In genomic region chr20:33567949-33568348, GRCh38 we compare ENCODE assay signal across 19 cellular contexts.
DNase-seq lines count a peak whose midpoint lies in the region; ATAC-seq, FAIRE-seq and TF ChIP-seq lines count a peak whose summit lies in the region.
"Had no signal": no experiment of that assay in that cellular context is flagged by ENCODE, and none has a peak within 500 bp of the region (broad histone marks: within the 10 kb centered on the region; RNA-seq: fewer than 3 reads in every experiment).

No MANE protein-coding gene starts in this region.

- H3K27me3 Mint-ChIP-seq in WTC11 (ENCODE audit: low read depth): peaks cover 72% of the 10 kb centered on the region
- H3K27me3 Mint-ChIP-seq in Caco-2 (ENCODE audit: insufficient read depth, unreplicated experiment): no peaks in the 10 kb centered on the region
- H3K27me3 Mint-ChIP-seq: CD4-positive, alpha-beta T cell; memory B cell; naive B cell had no signal

- CTCF ChIA-PET in HepG2 (lab: Yijun Ruan, JAX; ENCODE audit: low intra/inter-chr PET ratio, low total read pairs) (no interaction called here), WTC11 (lab: Charles Lee) (interaction anchor here (0.7 to 2.3 kb wide), 9 partner anchors 9 to 305 kb away, joined by 3 to 11 read pairs (median 4); partner anchors contain the start of gene ACTL10), Caco-2 (lab: Charles Lee) (interaction anchor here (0.7 kb wide), 1 partner anchor 1745 kb away, joined by 3 read pairs; no protein-coding TSS in a partner anchor)

- H3K4me3 ChIP-seq in HepG2 (replicated peaks in 1 of 3; ENCODE audit: insufficient read depth in 1 of 3, low read depth in 2 of 3, low read length in 3 of 3): no peak overlapping the region
- no peak overlapping the region for H3K4me3 ChIP-seq in right lobe of liver
- H3K4me3 ChIP-seq in iPS-20b (ENCODE audit: low read length): peak overlapping the region; percentile 47
- no peak overlapping the region for H3K4me3 ChIP-seq in Caco-2 (ENCODE audit: low read depth, low read length)
- H3K4me3 ChIP-seq: SJCRH30, thoracic aorta had no signal

- H3K27me3 ChIP-seq in HepG2 (ENCODE audit: control insufficient read depth in 1 of 2, insufficient read depth in 2 of 2, low read length in 2 of 2) (no peaks in the 10 kb centered on the region), right lobe of liver (no peaks in the 10 kb centered on the region), iPS-20b (ENCODE audit: insufficient read depth, low read length) (peaks cover 25% of the 10 kb centered on the region; the same call in 1 of the 2 replicates), Caco-2 (replicated peaks; ENCODE audit: control insufficient read depth, insufficient read depth, low read length) (no peaks in the 10 kb centered on the region)
- H3K27me3 ChIP-seq: SJCRH30 had no signal

- intact Hi-C loops in HepG2 (cut with micrococcal nuclease; ENCODE audit: unreplicated experiment) (loop anchor here (10.0 kb wide), 1 partner anchor 53 kb away; no protein-coding TSS in a partner anchor), right lobe of liver (cut with DNase I) (no loop called here), Caco-2 (cut with micrococcal nuclease; ENCODE audit: unreplicated experiment) (no loop called here)

- no peak for ATAC-seq in HepG2
- ATAC-seq in right lobe of liver: no peak
- ATAC-seq in WTC11: no peak
- no peak for ATAC-seq in GM19328 (IDR thresholded peaks at IDR 0.05; ENCODE audit: unreplicated experiment)
- ATAC-seq: Panc1 had no signal

- H3K4me1 Mint-ChIP-seq in WTC11 (peaks cover 53% of the 10 kb centered on the region), Caco-2 (ENCODE audit: low read depth, unreplicated experiment) (no peaks in the 10 kb centered on the region)

- TF ChIP-seq POLR2A in HepG2 (IDR thresholded peaks at IDR 0.05; ENCODE audit: insufficient read depth in 1 of 2, low read depth in 2 of 2, low read length in 2 of 2): no peak
- TF ChIP-seq POLR2A in right lobe of liver (IDR thresholded peaks at IDR 0.05): no peak

- no peaks in the 10 kb centered on the region for H4K20me1 ChIP-seq in HepG2 (ENCODE audit: insufficient read depth, low read length)

- in situ Hi-C loops in HepG2 (cut with HindIII; ENCODE audit: extremely low pct_ligation_motif_present, low pct_unique_long_range_greater_than_20kb) (no loop called here), GM13976 (cut with MboI; ENCODE audit: low sequenced_read_pairs, unreplicated experiment) (no loop called here)

- no peak overlapping the region for H3K4me3 Mint-ChIP-seq in WTC11
- H3K4me3 Mint-ChIP-seq in Caco-2 (ENCODE audit: unreplicated experiment): no peak overlapping the region
- H3K4me3 Mint-ChIP-seq: CD4-positive, alpha-beta T cell had no signal

- H3K9ac ChIP-seq in HepG2 (ENCODE audit: insufficient read depth, low read depth, low read length) (no peak overlapping the region), iPS-20b (ENCODE audit: low read depth, low read length) (peak overlapping the region; percentile 19; the same call in 1 of the 2 replicates)

- H3K27ac Mint-ChIP-seq in WTC11 (peak overlapping the region; percentile 55), Caco-2 (ENCODE audit: unreplicated experiment) (no peak overlapping the region)
- H3K27ac Mint-ChIP-seq: CD4-positive, alpha-beta T cell; memory B cell had no signal

- H2AFZ ChIP-seq in HepG2 (ENCODE audit: low read length): no peak overlapping the region

- WGBS in HepG2 (ENCODE audit: low lambda C conversion rate): 97% methylated on average over 4 of the region's 4 CpGs
- 98% methylated on average over 4 of the region's 4 CpGs for WGBS in right lobe of liver (ENCODE audit: insufficient coverage, low coverage, low lambda C conversion rate, missing lambda C conversion rate)

- peaks cover 8% of the 10 kb centered on the region for H3K36me3 Mint-ChIP-seq in WTC11
- no peaks in the 10 kb centered on the region for H3K36me3 Mint-ChIP-seq in Caco-2 (ENCODE audit: insufficient read depth, unreplicated experiment)
- H3K36me3 Mint-ChIP-seq: naive B cell had no signal

- H3K4me1 ChIP-seq in HepG2 (ENCODE audit: insufficient read depth, low read length): peaks cover 56% of the 10 kb centered on the region
- H3K4me1 ChIP-seq in right lobe of liver: peaks cover 0 to 20% (median 9%) of the 10 kb centered on the region in 4 donors
- H3K4me1 ChIP-seq in iPS-20b (ENCODE audit: insufficient read depth, low read length): peaks cover 26% of the 10 kb centered on the region
- no peaks in the 10 kb centered on the region for H3K4me1 ChIP-seq in Caco-2

- H3K27ac ChIP-seq in HepG2 (ENCODE audit: extremely low read length, insufficient read depth, low read length) (peak overlapping the region; percentile 28), right lobe of liver (no peak overlapping the region), iPS-20b (ENCODE audit: low read length) (no peak overlapping the region)
- H3K27ac ChIP-seq: SJCRH30 had no signal

- POLR2A ChIA-PET in HepG2 (lab: Yijun Ruan, JAX): interaction anchor here (0.8 to 1.4 kb wide), 2 partner anchors 13 to 78 kb away, joined by 3 read pairs; partner anchors contain the start of gene CBFA2T2
- POLR2A ChIA-PET in WTC11 (lab: Charles Lee): interaction anchor here (1.0 to 1.2 kb wide), 2 partner anchors 13 to 78 kb away, joined by 3 to 5 read pairs; partner anchors contain the start of gene CBFA2T2
- POLR2A ChIA-PET in Caco-2 (lab: Charles Lee): no interaction called here

- H3K36me3 ChIP-seq in HepG2 (replicated peaks in 1 of 2; ENCODE audit: control insufficient read depth in 1 of 2, insufficient read depth in 2 of 2, low read length in 2 of 2) (no peaks in the 10 kb centered on the region), right lobe of liver (no peaks in the 10 kb centered on the region), iPS-20b (ENCODE audit: insufficient read depth, low read depth, low read length) (no peaks in the 10 kb centered on the region), Caco-2 (ENCODE audit: control insufficient read depth, insufficient read depth, low read length) (no peaks in the 10 kb centered on the region)
- H3K36me3 ChIP-seq: SJCRH30, thoracic aorta had no signal

- DNase-seq in HepG2 (ENCODE audit: low spot score): no peak
- no peak for DNase-seq in right lobe of liver
- DNase-seq in WTC11 (ENCODE audit: low spot score): no peak
- no peak for DNase-seq in SK-N-DZ (ENCODE audit: low spot score)
- no peak for DNase-seq in GM13976 (ENCODE audit: low spot score)
- no peak for DNase-seq in Caco-2
- DNase-seq: activated CD4-positive, alpha-beta T cell treated with anti-CD3 and anti-CD28 coated beads, Interleukin-2, amount 50 U/mL, for 48 hours; activated gamma-delta T cell; CD4-positive, alpha-beta T cell; GF-D8; stimulated activated CD4-positive, alpha-beta T cell treated with anti-CD3 and anti-CD28 coated beads, Interleukin-15, amount 100 ng/mL, for 24 hours had no signal

- TF ChIP-seq CTCF in HepG2 (CRISPR knock-in tag; IDR thresholded peaks at IDR 0.05): no peak
- no peak for TF ChIP-seq CTCF in right lobe of liver (IDR thresholded peaks at IDR 0.05)
- no peak for TF ChIP-seq CTCF in WTC11 (IDR thresholded peaks at IDR 0.05)
- no peak for TF ChIP-seq CTCF in GM13976 (IDR thresholded peaks at IDR 0.05; ENCODE audit: borderline replicate concordance, control extremely low read depth, extremely low read depth, insufficient read depth, missing control alignments)
- TF ChIP-seq CTCF in Caco-2 (IDR thresholded peaks at IDR 0.05; ENCODE audit: insufficient read depth in 1 of 2, low read depth in 1 of 2, low read length in 1 of 2, severe bottlenecking in 1 of 2, unreplicated experiment in 1 of 2): no peak

- TF ChIP-seq RAD21 in HepG2 (CRISPR knock-in tag; IDR thresholded peaks at IDR 0.05): no peak

- FAIRE-seq in HepG2 (lab: Jason Lieb, UNC): no peak
- FAIRE-seq: H54 had no signal

- TF ChIP-seq EP300 in HepG2 (IDR thresholded peaks at IDR 0.05; ENCODE audit: low read depth in 2 of 2, low read length in 2 of 2) (no peak), HepG2 (CRISPR knock-in tag; IDR thresholded peaks at IDR 0.05; ENCODE audit: borderline replicate concordance) (no peak)

- BruUV-seq in HepG2 (replicated peaks; lab: Mats Ljungman, UMichigan) (no TSS peak), Caco-2 (replicated peaks; lab: Mats Ljungman, UMichigan) (no TSS peak)

- peaks cover 7% of the 10 kb centered on the region for H3K9me3 Mint-ChIP-seq in WTC11
- H3K9me3 Mint-ChIP-seq in Caco-2 (ENCODE audit: unreplicated experiment): no peaks in the 10 kb centered on the region
- H3K9me3 Mint-ChIP-seq: CD4-positive, alpha-beta T cell; memory B cell; naive B cell had no signal

- no peaks in the 10 kb centered on the region for H3K9me3 ChIP-seq in HepG2 (ENCODE audit: low read length)
- H3K9me3 ChIP-seq in right lobe of liver: no peaks in the 10 kb centered on the region
- H3K9me3 ChIP-seq in iPS-20b (ENCODE audit: insufficient read depth, low read depth, low read length): no peaks in the 10 kb centered on the region
- H3K9me3 ChIP-seq in Caco-2: no peaks in the 10 kb centered on the region
- H3K9me3 ChIP-seq: SJCRH30, thoracic aorta had no signal

- peaks cover 8% of the 10 kb centered on the region for H3K79me2 ChIP-seq in HepG2 (ENCODE audit: insufficient read depth, low read length)

- H3K4me2 ChIP-seq in HepG2 (ENCODE audit: low read depth, low read length): no peak overlapping the region

TF ChIP-seq in HepG2, 621 proteins besides CTCF, POLR2A, EP300 and RAD21 (continues in another document):
- TF ChIP-seq DBP (CRISPR knock-in tag; IDR thresholded peaks at IDR 0.05; ENCODE audit: not compliant biosample characterization) (no peak), ZMYM3 (CRISPR knock-in tag; IDR thresholded peaks at IDR 0.05) (peak; percentile 27; the same call in 1 of the 2 replicates), ZNF253 (CRISPR knock-in tag; IDR thresholded peaks at IDR 0.05; ENCODE audit: borderline replicate concordance) (no peak)

TF ChIP-seq in WTC11, 78 proteins besides CTCF, POLR2A, EP300 and RAD21:
- 0 out of 2 replicates have a peak, but pooled peaks have one; percentile 56 for TF ChIP-seq GTF2I (CRISPR knock-in tag; conservative IDR thresholded peaks at IDR 0.05)
- no peak for TF ChIP-seq ZNF232 (CRISPR knock-in tag; IDR thresholded peaks at IDR 0.05)
- TF ChIP-seq ATF3 (CRISPR knock-in tag; conservative IDR thresholded peaks at IDR 0.05): no peak
